In genomic region chr15:78049691-78050440, GRCh38 we compare ENCODE assay signal across 8 cellular contexts. TPM values are rescaled to one million over a fixed set of nuclear protein-coding genes. Genes with fewer than 3 reads are reported as not detected.
DNase-seq lines count a peak whose midpoint lies in the region; ATAC-seq and TF ChIP-seq lines count a peak whose summit lies in the region.

No MANE protein-coding gene starts in this region.

- H3K4me1 ChIP-seq in OCI-LY7 (ENCODE audit: insufficient read depth, low read length, poor library complexity, severe bottlenecking) (peaks cover 75% of the 10 kb centered on the region), mammary epithelial cell (ENCODE audit: insufficient read depth, low read length) (peaks cover 8% of the 10 kb centered on the region), neuronal stem cell (ENCODE audit: control insufficient read depth in 2 of 2, insufficient read depth in 1 of 2, low read depth in 1 of 2, low read length in 2 of 2) (peaks cover 0 to 14% of the 10 kb centered on the region in 2 donors)

- H3K4me1 Mint-ChIP-seq in endothelial cell (ENCODE audit: unreplicated experiment) = peaks cover 50% of the 10 kb centered on the region

- peak; percentile 81 for ATAC-seq in GM18517 (IDR thresholded peaks at IDR 0.05; ENCODE audit: unreplicated experiment)
- peak; percentile 76 for ATAC-seq in HG02678 (IDR thresholded peaks at IDR 0.05; ENCODE audit: unreplicated experiment)

- intact Hi-C loops in OCI-LY7 (cut with micrococcal nuclease; ENCODE audit: unreplicated experiment) = no loop called here
- intact Hi-C loops in mammary epithelial cell (cut with micrococcal nuclease) = no loop called here

- no peak overlapping the region for H3K18ac ChIP-seq in neuronal stem cell (ENCODE audit: low read length)

- H3K27me3 Mint-ChIP-seq in endothelial cell (ENCODE audit: unreplicated experiment) = no peaks in the 10 kb centered on the region

- POLR2A ChIA-PET in OCI-LY7 (lab: Charles Lee) = interaction anchor here (0.5 to 5.6 kb wide), 8 partner anchors 8 to 198 kb away, joined by 3 to 44 read pairs (median 10); no protein-coding TSS in a partner anchor

- WGBS in mammary epithelial cell (ENCODE audit: low coverage, missing lambda C conversion rate) = 34% methylated on average over 4 of the region's 7 CpGs
- no CpG with 5 or more reads among the region's 7 CpGs for WGBS in neuronal stem cell (ENCODE audit: extremely low coverage in 2 of 2, insufficient read length in 2 of 2, insufficient replicate concordance in 1 of 2), 2 donors

- H3K27ac ChIP-seq in OCI-LY7 (ENCODE audit: low read depth, low read length, poor library complexity, severe bottlenecking) (peak overlapping the region; percentile 30), mammary epithelial cell (ENCODE audit: insufficient read depth, low read depth, low read length) (no peak overlapping the region), neuronal stem cell (replicated peaks; ENCODE audit: low read length) (no peak overlapping the region)

- H2BK5ac ChIP-seq in neuronal stem cell (ENCODE audit: low read length) = no peak overlapping the region

- H3K9me3 Mint-ChIP-seq in endothelial cell (ENCODE audit: unreplicated experiment) = no peaks in the 10 kb centered on the region

- H3K9ac ChIP-seq in mammary epithelial cell (ENCODE audit: insufficient read depth, low read length) (no peak overlapping the region), neuronal stem cell (ENCODE audit: low read depth, low read length, poor library complexity) (no peak overlapping the region)

- peaks cover 29% of the 10 kb centered on the region; the same call in 1 of the 2 replicates for H3K79me2 ChIP-seq in OCI-LY7 (ENCODE audit: insufficient read depth, low read depth, low read length)
- H3K79me2 ChIP-seq in mammary epithelial cell (ENCODE audit: insufficient read depth, low read length) = peaks cover 8% of the 10 kb centered on the region

- no peak overlapping the region for H3K4me3 Mint-ChIP-seq in endothelial cell (ENCODE audit: unreplicated experiment)

- H3K4me2 ChIP-seq in OCI-LY7 (ENCODE audit: low read length) = peak overlapping the region; percentile 57
- no peak overlapping the region for H3K4me2 ChIP-seq in mammary epithelial cell (ENCODE audit: insufficient read depth, low read depth, low read length)
- no peak overlapping the region for H3K4me2 ChIP-seq in neuronal stem cell (ENCODE audit: insufficient read depth, low read length, poor library complexity, severe bottlenecking)

- H4K8ac ChIP-seq in neuronal stem cell (ENCODE audit: low read depth, low read length) = no peak overlapping the region

- dilution Hi-C loops in mammary epithelial cell (cut with HindIII; ENCODE audit: low sequenced_read_pairs) = no loop called here

- BruUV-seq in OCI-LY7 (replicated peaks; lab: Mats Ljungman, UMichigan) = no TSS peak
- BruUV-seq in mammary epithelial cell (replicated peaks; lab: Mats Ljungman, UMichigan) = no TSS peak

- H2BK120ac ChIP-seq in neuronal stem cell (ENCODE audit: low read depth, low read length) = no peak overlapping the region

- TF ChIP-seq CTCF in OCI-LY7 (conservative IDR thresholded peaks at IDR 0.05; ENCODE audit: low read length) (no peak), mammary epithelial cell (conservative IDR thresholded peaks at IDR 0.05 in 1 of 2, IDR thresholded peaks at IDR 0.05 in 1 of 2; ENCODE audit: extremely low read depth in 1 of 2, insufficient read depth in 1 of 2, low read depth in 1 of 2, low read length in 2 of 2) (no peak), endothelial cell (IDR thresholded peaks at IDR 0.05; ENCODE audit: unreplicated experiment) (no peak)

- no peaks in the 10 kb centered on the region for H3K9me2 ChIP-seq in OCI-LY7 (ENCODE audit: insufficient read depth, low read length)

- no peak overlapping the region for H3K23ac ChIP-seq in neuronal stem cell (ENCODE audit: low read depth, low read length, poor library complexity)

- H3K9me3 ChIP-seq in OCI-LY7 (ENCODE audit: low read length) = no peaks in the 10 kb centered on the region
- no peaks in the 10 kb centered on the region for H3K9me3 ChIP-seq in mammary epithelial cell (replicated peaks; ENCODE audit: insufficient read depth, low read length)
- H3K9me3 ChIP-seq in neuronal stem cell (replicated peaks in 1 of 2; ENCODE audit: control insufficient read depth in 2 of 2, insufficient read depth in 1 of 2, low read depth in 1 of 2, low read length in 2 of 2) = no peaks in the 10 kb centered on the region

- H2AK5ac ChIP-seq in neuronal stem cell (ENCODE audit: low read depth, low read length) = no peak overlapping the region

- H3K79me1 ChIP-seq in neuronal stem cell (ENCODE audit: low read depth, low read length) = no peaks in the 10 kb centered on the region

- no peak overlapping the region for H3K4ac ChIP-seq in neuronal stem cell (ENCODE audit: low read length)

- no peaks in the 10 kb centered on the region for H3K36me3 Mint-ChIP-seq in endothelial cell (ENCODE audit: low read depth, unreplicated experiment)

- in situ Hi-C loops in mammary epithelial cell (cut with MboI; ENCODE audit: low sequenced_read_pairs in 2 of 2) = no loop called here

- no peak overlapping the region for H3K14ac ChIP-seq in neuronal stem cell (ENCODE audit: low read length)

- DNase-seq in OCI-LY7 (ENCODE audit: low spot score) = peak; percentile 53
- peak; percentile 34 for DNase-seq in mammary epithelial cell
- DNase-seq in putamen (ENCODE audit: low spot score) = peak; percentile 73
- DNase-seq in NCI-H146 treated with DMSO at 0.1 percent for 48 hours (lab: John Stamatoyannopoulos, UW; ENCODE audit: unreplicated experiment) = no peak
- DNase-seq in neuronal stem cell (ENCODE audit: low spot score) = no peak
- DNase-seq in endothelial cell (ENCODE audit: low spot score) = no peak

- H3K27ac Mint-ChIP-seq in endothelial cell (ENCODE audit: unreplicated experiment) = no peak overlapping the region

- H3K27me3 ChIP-seq in mammary epithelial cell (ENCODE audit: insufficient read depth, low read length) = no peaks in the 10 kb centered on the region
- no peaks in the 10 kb centered on the region for H3K27me3 ChIP-seq in neuronal stem cell (ENCODE audit: control insufficient read depth in 3 of 3, insufficient read depth in 3 of 3, low read depth in 1 of 3, low read length in 3 of 3)

- CTCF ChIA-PET in OCI-LY7 (lab: Charles Lee; ENCODE audit: unreplicated experiment) = interaction anchor here (2.0 kb wide), 1 partner anchor 10 kb away, joined by 9 read pairs; no protein-coding TSS in a partner anchor
- CTCF ChIA-PET in mammary epithelial cell (lab: Charles Lee; ENCODE audit: low non-redundant PET) = no interaction called here

- no peak overlapping the region for H2BK15ac ChIP-seq in neuronal stem cell (ENCODE audit: low read length)

- no peak overlapping the region for H3K4me3 ChIP-seq in OCI-LY7 (ENCODE audit: low read depth, low read length, poor library complexity, severe bottlenecking)
- H3K4me3 ChIP-seq in mammary epithelial cell (replicated peaks in 1 of 3; ENCODE audit: insufficient read depth in 1 of 3, low read depth in 2 of 3, low read length in 3 of 3) = no peak overlapping the region
- H3K4me3 ChIP-seq in neuronal stem cell (ENCODE audit: low read length in 2 of 2) = no peak overlapping the region

- H3K36me3 ChIP-seq in OCI-LY7 (ENCODE audit: insufficient read depth, low read length) (peaks cover 72% of the 10 kb centered on the region; the same call in 1 of the 2 replicates), mammary epithelial cell (ENCODE audit: insufficient read depth, low read length) (peaks cover 2% of the 10 kb centered on the region), neuronal stem cell (replicated peaks in 1 of 2; ENCODE audit: control insufficient read depth in 2 of 2, insufficient read depth in 2 of 2, low read length in 2 of 2) (peaks cover 2 to 6% of the 10 kb centered on the region in 2 donors)

- H2AFZ ChIP-seq in OCI-LY7 (ENCODE audit: low read length) = no peak overlapping the region
- H2AFZ ChIP-seq in mammary epithelial cell (ENCODE audit: low read depth, low read length) = no peak overlapping the region
- no peak overlapping the region for H2AFZ ChIP-seq in neuronal stem cell (ENCODE audit: low read length)

- no peak overlapping the region for H4K91ac ChIP-seq in neuronal stem cell (ENCODE audit: low read depth, low read length, poor library complexity)

- H4K20me1 ChIP-seq in OCI-LY7 (ENCODE audit: insufficient read depth, low read length) = no peaks in the 10 kb centered on the region
- H4K20me1 ChIP-seq in mammary epithelial cell (ENCODE audit: insufficient read depth, low read length) = no peaks in the 10 kb centered on the region

- H2BK12ac ChIP-seq in neuronal stem cell (ENCODE audit: low read length) = no peak overlapping the region

RNA-seq across cellular contexts. Expression of gene TBC1D2B, which starts 27.6 kb away (rescaled TPM):
- total RNA-seq in OCI-LY7 (2014; rRNA removed; shearing (Covaris generic)) = 22.8 and 30.9 TPM in 2 replicates
- total RNA-seq in OCI-LY7 (2022) = 38.2 and 41.5 TPM in 2 replicates
- 10 to 100 TPM; 15.7 to 24.0 TPM for total RNA-seq in mammary epithelial cell
- 11.8 TPM for polyA plus RNA-seq in mammary epithelial cell
- polyA minus RNA-seq in mammary epithelial cell = 10.3 TPM
- polyA plus RNA-seq in neuronal stem cell (2013, experiment 1 of 2) = 8.2 TPM
- polyA plus RNA-seq in neuronal stem cell (2013, experiment 2 of 2) = 8.4 TPM
- total RNA-seq in endothelial cell (ENCODE audit: unreplicated experiment) = 13.8 TPM

RNA-seq across cellular contexts. Expression of gene SH2D7, which starts 42.5 kb away (rescaled TPM):
- total RNA-seq in OCI-LY7 (2014; rRNA removed; shearing (Covaris generic)) = not detected in 2 replicates
- total RNA-seq in OCI-LY7 (2022) (not detected in 2 replicates), mammary epithelial cell (not detected), endothelial cell (ENCODE audit: unreplicated experiment) (not detected)
- polyA plus RNA-seq in mammary epithelial cell = not detected
- not detected for polyA minus RNA-seq in mammary epithelial cell
- polyA plus RNA-seq in neuronal stem cell (2013, experiment 1 of 2) = not detected
- polyA plus RNA-seq in neuronal stem cell (2013, experiment 2 of 2) = not detected

Comparison
In these comparisons a context has a peak if more than half of its experiments do, and no peak if none do; other contexts are left out.
1. DNase-seq: peak in OCI-LY7 (single experiment), mammary epithelial cell (single experiment) and putamen (single experiment); none in NCI-H146 treated with DMSO at 0.1 percent for 48 hours (single experiment), neuronal stem cell (single experiment) and endothelial cell (single experiment).